In the genomic region with DNA sequence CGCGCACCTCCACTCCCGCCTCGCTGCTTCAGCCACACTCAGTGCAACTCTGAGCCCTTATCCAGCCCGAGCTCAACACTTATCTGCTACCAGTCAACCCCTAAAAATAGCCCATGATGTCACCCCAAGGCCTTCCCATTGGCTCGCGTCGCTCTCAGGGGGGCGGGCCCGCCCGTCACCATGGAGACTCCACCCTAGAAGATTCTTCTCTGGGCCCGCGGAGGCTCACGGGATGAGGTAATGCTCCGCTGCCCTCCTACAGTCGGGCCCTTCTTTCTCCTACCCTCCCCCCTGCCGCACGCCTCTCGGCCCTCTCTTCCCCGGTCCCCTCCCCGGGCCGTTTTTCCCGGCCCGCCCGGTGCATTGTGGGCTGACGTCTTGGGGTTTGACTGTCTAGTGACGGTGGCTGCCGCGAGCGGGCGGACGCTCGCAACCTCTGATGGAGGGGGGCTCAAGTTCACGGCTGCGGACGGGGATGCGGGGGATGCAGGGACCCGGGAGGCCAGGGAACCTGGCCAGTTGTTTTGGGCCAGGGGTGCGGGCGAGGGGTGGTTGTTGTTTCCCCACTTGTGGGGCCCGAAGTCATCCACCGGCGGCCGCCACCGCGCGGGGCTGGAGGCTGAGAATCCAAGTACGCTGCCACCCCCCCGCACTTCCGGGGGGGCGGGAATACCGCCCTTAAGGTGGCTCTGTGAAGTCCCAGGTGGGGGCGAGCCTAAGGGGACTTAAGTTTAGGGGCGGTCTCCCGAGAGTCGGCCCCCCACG, we compare ENCODE assay signal across 8 cellular contexts. TPM values are rescaled to one million over a fixed set of nuclear protein-coding genes. Genes with fewer than 3 reads are reported as not detected.
DNase-seq lines count a peak whose midpoint lies in the region; ATAC-seq, FAIRE-seq and TF ChIP-seq lines count a peak whose summit lies in the region.

Gene JUN, minus strand, starts transcription at position 55 of the 765 bp plus-strand sequence. CDS start 977 bp downstream, outside the sequence.

- peak within 1 kb of the TSS; percentile 79 for H3K4me3 Mint-ChIP-seq in activated CD4-positive, alpha-beta T cell treated with anti-CD3 and anti-CD28 coated beads for 36 hours

- peak within 1 kb of the TSS; percentile 97 to 99 for H3K9ac ChIP-seq in kidney (ENCODE audit: low read length in 2 of 2)

- intact Hi-C loops in activated CD4-positive, alpha-beta T cell treated with anti-CD3 and anti-CD28 coated beads for 36 hours (cut with DNase I, micrococcal nuclease): loop anchor here (1.0 to 10.0 kb wide), 13 partner anchors 29 to 1030 kb away; partner anchors contain the start of genes HOOK1 (in 2 of the 2), OMA1 (in 2 of the 2), FGGY (in 1 of the 2) and MYSM1 (in 1 of the 2)
- intact Hi-C loops in kidney (cut with DNase I): no loop called here

- DNase-seq in AML-193 (lab: John Stamatoyannopoulos, UW) (peak; percentile 93), GM19238 (ENCODE audit: insufficient read length, low spot score) (peak; percentile 89), NCI-H524 (lab: John Stamatoyannopoulos, UW) (peak; percentile 97 to 99), choroid plexus epithelial cell (ENCODE audit: low read depth) (peak; percentile 100), kidney (peak; percentile 100)
- DNase-seq in activated CD4-positive, alpha-beta T cell treated with anti-CD3 and anti-CD28 coated beads for 36 hours: peak; percentile 99
- peak; percentile 98 for DNase-seq in stimulated activated CD4-positive, alpha-beta T cell treated with anti-CD3 and anti-CD28 coated beads, Interleukin-15, amount 100 ng/mL, for 24 hours

- peaks cover 28% of the 10 kb centered on the region for H3K36me3 Mint-ChIP-seq in activated CD4-positive, alpha-beta T cell treated with anti-CD3 and anti-CD28 coated beads for 36 hours (ENCODE audit: low read depth)

- H3K27me3 Mint-ChIP-seq in activated CD4-positive, alpha-beta T cell treated with anti-CD3 and anti-CD28 coated beads for 36 hours: no peaks in the 10 kb centered on the region

- CTCF ChIA-PET in activated CD4-positive, alpha-beta T cell treated with anti-CD3 and anti-CD28 coated beads for 36 hours (lab: Charles Lee): interaction anchor here (0.6 kb wide), 1 partner anchor 66 kb away, joined by 3 read pairs; no protein-coding TSS in a partner anchor

- H3K9me3 Mint-ChIP-seq in activated CD4-positive, alpha-beta T cell treated with anti-CD3 and anti-CD28 coated beads for 36 hours (ENCODE audit: low read depth): peaks cover 5% of the 10 kb centered on the region

- peaks cover 17% of the 10 kb centered on the region for H3K4me1 Mint-ChIP-seq in activated CD4-positive, alpha-beta T cell treated with anti-CD3 and anti-CD28 coated beads for 36 hours

- TF ChIP-seq CTCF in choroid plexus epithelial cell (conservative IDR thresholded peaks at IDR 0.05; ENCODE audit: low read depth, low read length) (no peak), kidney (IDR thresholded peaks at IDR 0.05; ENCODE audit: borderline replicate concordance, extremely low read depth, insufficient read depth) (peak; percentile 9)

- peaks cover 0 to 5% of the 10 kb centered on the region in 2 donors for H3K36me3 ChIP-seq in kidney (ENCODE audit: control insufficient read depth in 1 of 2, insufficient read depth in 2 of 2, low read length in 2 of 2)

- POLR2A ChIA-PET in activated CD4-positive, alpha-beta T cell treated with anti-CD3 and anti-CD28 coated beads for 36 hours (lab: Charles Lee): interaction anchor here (0.5 to 2.0 kb wide), 9 partner anchors 20 to 409 kb away, joined by 3 to 15 read pairs (median 6); no protein-coding TSS in a partner anchor

- H3K4me3 ChIP-seq in choroid plexus epithelial cell (ENCODE audit: low read depth, low read length) (peak within 1 kb of the TSS; percentile 87), kidney (ENCODE audit: low read length in 2 of 2) (peak within 1 kb of the TSS; percentile 90 to 93)

- H3K27ac Mint-ChIP-seq in activated CD4-positive, alpha-beta T cell treated with anti-CD3 and anti-CD28 coated beads for 36 hours: peak within 1 kb of the TSS; percentile 91

- H3K9me3 ChIP-seq in kidney (ENCODE audit: control insufficient read depth in 1 of 2, low read length in 2 of 2): no peaks in the 10 kb centered on the region

- peaks cover 7% of the 10 kb centered on the region in 2 donors for H3K4me1 ChIP-seq in kidney (ENCODE audit: control insufficient read depth in 1 of 2, insufficient read depth in 1 of 2, low read depth in 1 of 2, low read length in 2 of 2)

- peak; percentile 96 for FAIRE-seq in kidney (lab: Jason Lieb, UNC)

- H3K27ac ChIP-seq in kidney (ENCODE audit: low read depth in 2 of 2, low read length in 2 of 2): peak within 1 kb of the TSS; percentile 97 to 99

- ATAC-seq in HG03442 (IDR thresholded peaks at IDR 0.05; ENCODE audit: unreplicated experiment): peak; percentile 78
- peak; percentile 88 for ATAC-seq in activated CD4-positive, alpha-beta T cell treated with anti-CD3 and anti-CD28 coated beads for 36 hours

RNA-seq across cellular contexts. Expression of gene JUN, which starts in this region (rescaled TPM):
- 10 to 100 TPM; 24.2 to 25.5 TPM for total RNA-seq in activated CD4-positive, alpha-beta T cell treated with anti-CD3 and anti-CD28 coated beads for 36 hours
- total RNA-seq in kidney: 109 TPM
- 41.8 TPM for polyA plus RNA-seq in kidney (ENCODE audit: insufficient read depth, low read depth, low replicate concordance)

Comparison
In these comparisons a context has a peak if more than half of its experiments do, and no peak if none do; other contexts are left out.
1. Peak in every context shown above with its lines: DNase-seq, ATAC-seq, H3K4me3 ChIP-seq and H3K27ac ChIP-seq.